9 cellular contexts compared by ENCODE assay signal in the genomic region with DNA sequence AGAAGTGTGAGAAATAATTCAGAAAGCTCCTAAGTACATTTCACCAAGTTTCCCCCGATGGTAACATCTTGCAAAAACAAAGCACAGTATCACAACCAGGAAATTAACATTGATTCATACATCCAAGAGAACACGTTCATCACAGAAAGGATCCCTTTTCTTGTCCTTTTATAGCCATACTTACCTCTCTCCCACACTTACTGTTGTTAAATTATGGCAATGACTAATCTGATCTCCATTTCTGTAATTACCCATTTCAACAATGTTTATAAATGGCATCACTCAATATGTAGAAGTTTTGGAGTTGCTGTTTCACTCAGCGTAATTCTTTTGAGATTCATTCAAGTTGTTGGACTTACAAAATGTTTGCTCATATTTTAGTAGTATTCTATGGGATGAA.
"Had no signal": no experiment of that assay in that cellular context is flagged by ENCODE, and none has a peak within 500 bp of the region (broad histone marks: within the 10 kb centered on the region; RNA-seq: fewer than 3 reads in every experiment).

No MANE protein-coding gene starts in this region.

- H3K4me1 Mint-ChIP-seq: H9, IgD-negative memory B cell had no signal

- H3K27ac ChIP-seq: GM23248, KMS-11 had no signal

- DNase-seq: GM23248, GOT3, H9, HCEC 1CT, Karpas-422, KBM-7 had no signal

- H3K27ac Mint-ChIP-seq: H9, IgD-negative memory B cell had no signal

- H3K36me3 Mint-ChIP-seq: IgD-negative memory B cell had no signal

- H3K4me3 ChIP-seq: GM23248 had no signal

- ATAC-seq: HepG2 had no signal

- H3K27me3 Mint-ChIP-seq: IgD-negative memory B cell had no signal

- H3K4me3 Mint-ChIP-seq: H9, IgD-negative memory B cell had no signal
